Comparison of ENCODE assay signal across 27 cellular contexts in genomic region chr13:59398661-59399060, GRCh38.
"Had no signal": no experiment of that assay in that cellular context is flagged by ENCODE, and none has a peak within 500 bp of the region (broad histone marks: within the 10 kb centered on the region; RNA-seq: fewer than 3 reads in every experiment).

No MANE protein-coding gene starts in this region.

- H3K9me3 ChIP-seq: body of pancreas, breast epithelium had no signal

- H3K4me3 ChIP-seq: body of pancreas, breast epithelium had no signal

- DNase-seq: activated B cell treated with CpG ODN at 0.5 μM for 24 hours; activated CD4-positive, alpha-beta memory T cell treated with anti-CD3 and anti-CD28 coated beads, Interleukin-2, amount 10 ng/mL, durations not matched to agents 7 days and 5 days; activated CD4-positive, alpha-beta T cell treated with anti-CD3 and anti-CD28 coated beads for 4 hours; activated CD4-positive, alpha-beta T cell treated with anti-CD3 and anti-CD28 coated beads, Interleukin-2, amount 10 ng/mL, durations not matched to agents 24 days and 14 days; activated CD4-positive, alpha-beta T cell treated with anti-CD3 and anti-CD28 coated beads, Interleukin-2, amount 50 U/mL, for 1 hour; activated CD4-positive, alpha-beta T cell treated with anti-CD3 and anti-CD28 coated beads, Interleukin-2, amount 50 U/mL, for 48 hours; activated CD4-positive, CD25-positive, alpha-beta regulatory T cell treated with anti-CD3 and anti-CD28 coated beads, Interleukin-2, amount 50 U/mL, for 72 hours; activated CD8-positive, alpha-beta memory T cell treated with anti-CD3 and anti-CD28 coated beads for 24 hours; activated CD8-positive, alpha-beta memory T cell treated with anti-CD3 and anti-CD28 coated beads, Interleukin-2, amount 10 ng/mL, durations not matched to agents 7 days and 5 days; activated CD8-positive, alpha-beta memory T cell treated with anti-CD3 and anti-CD28 coated beads, Interleukin-2, amount 50 U/mL, for 48 hours; activated CD8-positive, alpha-beta T cell treated with anti-CD3 and anti-CD28 coated beads, Interleukin-2, amount 10 ng/mL, durations not matched to agents 7 days and 5 days; activated effector memory CD4-positive, alpha-beta T cell treated with Interleukin-2 at 50 U/mL for 16 hours; activated gamma-delta T cell; activated naive CD4-positive, alpha-beta T cell treated with anti-CD3 and anti-CD28 coated beads, Interleukin-2, amount 10 ng/mL, durations not matched to agents 7 days and 5 days; activated naive CD4-positive, alpha-beta T cell treated with Interleukin-2 at 50 U/mL for 16 hours; activated naive CD8-positive, alpha-beta T cell treated with anti-CD3 and anti-CD28 coated beads, Interleukin-2, amount 10 ng/mL, durations not matched to agents 7 days and 5 days; activated naive CD8-positive, alpha-beta T cell treated with anti-CD3 and anti-CD28 coated beads, Interleukin-2, amount 50 U/mL, for 24 hours; activated T-cell treated with anti-CD3 and anti-CD28 coated beads, Interleukin-2, amount 50 U/mL, for 24 hours; activated T-cell treated with anti-CD3 and anti-CD28 coated beads, Interleukin-2, amount 50 U/mL, for 48 hours; amygdala; body of pancreas; central memory CD4-positive, alpha-beta T cell; T-helper 2 cell; T-helper 9 cell had no signal

- ATAC-seq: activated CD8-positive, alpha-beta memory T cell treated with anti-CD3 and anti-CD28 coated beads, Interleukin-2, amount 10 ng/mL, durations not matched to agents 7 days and 5 days; activated CD8-positive, alpha-beta T cell treated with anti-CD3 and anti-CD28 coated beads, Interleukin-2, amount 10 ng/mL, durations not matched to agents 7 days and 5 days; activated naive CD8-positive, alpha-beta T cell treated with anti-CD3 and anti-CD28 coated beads, Interleukin-2, amount 50 U/mL, for 24 hours; body of pancreas had no signal

- H3K36me3 ChIP-seq: brain microvascular endothelial cell, breast epithelium had no signal

- H3K27ac ChIP-seq: body of pancreas, brain microvascular endothelial cell, breast epithelium, VCaP had no signal

- H3K4me1 ChIP-seq: breast epithelium had no signal

- H3K27me3 ChIP-seq: body of pancreas, brain microvascular endothelial cell, breast epithelium had no signal
